ENCODE assay signal across 8 cellular contexts in genomic region chr7:149772236-149772820, GRCh38. TPM values are rescaled to one million over a fixed set of nuclear protein-coding genes. Genes with fewer than 3 reads are reported as not detected.
DNase-seq lines count a peak whose midpoint lies in the region; ATAC-seq and TF ChIP-seq lines count a peak whose summit lies in the region.

No MANE protein-coding gene starts in this region.

- H3K4me1 ChIP-seq in HCT116 (ENCODE audit: control insufficient read depth in 1 of 2, insufficient read depth in 2 of 2, low read length in 2 of 2) (peaks cover 10 to 22% of the 10 kb centered on the region in 2 experiments), iPS-18a (ENCODE audit: control insufficient read depth, low read depth, low read length) (peaks cover 16% of the 10 kb centered on the region)

- BruUV-seq in HCT116 (replicated peaks; lab: Mats Ljungman, UMichigan), result no TSS peak

- no peaks in the 10 kb centered on the region for H3K9me3 Mint-ChIP-seq in activated naive CD8-positive, alpha-beta T cell (ENCODE audit: low read depth)
- H3K9me3 Mint-ChIP-seq in stimulated activated effector memory CD8-positive, alpha-beta T cell treated with anti-CD3 and anti-CD28 coated beads, Interleukin-12 subunit alpha, Interleukin-12 subunit beta, amount 100 ng/mL, for 72 hours, result no peaks in the 10 kb centered on the region

- no peaks in the 10 kb centered on the region for H3K36me3 ChIP-seq in HCT116 (ENCODE audit: control insufficient read depth in 1 of 2, insufficient read depth in 2 of 2, low read length in 2 of 2)
- no peaks in the 10 kb centered on the region for H3K36me3 ChIP-seq in iPS-18a (ENCODE audit: control insufficient read depth, low read depth, low read length)

- H3K27ac ChIP-seq in HCT116 (ENCODE audit: low read depth, low read length) (peak overlapping the region; percentile 44; the same call in 1 of the 2 replicates), iPS-18a (ENCODE audit: low read length) (no peak overlapping the region)

- RAD21 ChIA-PET in HCT116 (lab: Charles Lee; ENCODE audit: low non-redundant PET in 1 of 2, low total read pairs in 2 of 2, uncharacterized antibody in 2 of 2, unreplicated experiment in 2 of 2), result no interaction called here

- no peaks in the 10 kb centered on the region for H3K27me3 Mint-ChIP-seq in activated naive CD8-positive, alpha-beta T cell

- DNase-seq in AG08396 (ENCODE audit: low spot score) (peak; percentile 50), HCT116 (ENCODE audit: low read depth, low spot score) (no peak), mesenteric fat pad (ENCODE audit: low spot score) (no peak), medulla oblongata (ENCODE audit: extremely low spot score) (no peak), NCI-H1694 treated with DMSO at 0.1 percent for 48 hours (lab: John Stamatoyannopoulos, UW) (no peak)
- DNase-seq in stimulated activated effector memory CD8-positive, alpha-beta T cell treated with anti-CD3 and anti-CD28 coated beads, Interleukin-12 subunit alpha, Interleukin-12 subunit beta, amount 100 ng/mL, for 72 hours (ENCODE audit: low spot score in 2 of 2), result no peak

- H3K36me3 Mint-ChIP-seq in activated naive CD8-positive, alpha-beta T cell, result no peaks in the 10 kb centered on the region
- H3K36me3 Mint-ChIP-seq in stimulated activated effector memory CD8-positive, alpha-beta T cell treated with anti-CD3 and anti-CD28 coated beads, Interleukin-12 subunit alpha, Interleukin-12 subunit beta, amount 100 ng/mL, for 72 hours, result no peaks in the 10 kb centered on the region

- H3K27ac Mint-ChIP-seq in activated naive CD8-positive, alpha-beta T cell, result no peak overlapping the region
- H3K27ac Mint-ChIP-seq in stimulated activated effector memory CD8-positive, alpha-beta T cell treated with anti-CD3 and anti-CD28 coated beads, Interleukin-12 subunit alpha, Interleukin-12 subunit beta, amount 100 ng/mL, for 72 hours, result no peak overlapping the region

- no peak for TF ChIP-seq CTCF in HCT116 (IDR thresholded peaks at IDR 0.05 in 2 of 3, conservative IDR thresholded peaks at IDR 0.05 in 1 of 3; ENCODE audit: borderline replicate concordance in 1 of 3, insufficient read depth in 1 of 3, low read depth in 2 of 3, low read length in 2 of 3)

- TF ChIP-seq POLR2A in HCT116 (IDR thresholded peaks at IDR 0.05; ENCODE audit: borderline replicate concordance, extremely low read depth, insufficient read depth, insufficient read length), result no peak

- H4K20me1 ChIP-seq in HCT116 (ENCODE audit: insufficient read depth), result no peaks in the 10 kb centered on the region

- peak overlapping the region; percentile 49 for H3K4me3 Mint-ChIP-seq in activated naive CD8-positive, alpha-beta T cell
- H3K4me3 Mint-ChIP-seq in stimulated activated effector memory CD8-positive, alpha-beta T cell treated with anti-CD3 and anti-CD28 coated beads, Interleukin-12 subunit alpha, Interleukin-12 subunit beta, amount 100 ng/mL, for 72 hours, result peak overlapping the region; percentile 72

- H3K4me2 ChIP-seq in HCT116 (ENCODE audit: low read length), result peak overlapping the region; percentile 93

- intact Hi-C loops in HCT116 (cut with micrococcal nuclease), result no loop called here

- peak overlapping the region; percentile 57 to 63 for H3K4me3 ChIP-seq in HCT116 (replicated peaks in 1 of 2; ENCODE audit: low read depth in 1 of 2, low read length in 2 of 2)
- peak overlapping the region; percentile 64 for H3K4me3 ChIP-seq in iPS-18a (ENCODE audit: low read length)

- no peak overlapping the region for H2AFZ ChIP-seq in HCT116 (ENCODE audit: low read depth, low read length, poor library complexity, severe bottlenecking)

- no peaks in the 10 kb centered on the region for H3K9me2 ChIP-seq in HCT116 (ENCODE audit: insufficient read depth)

- H3K27me3 ChIP-seq in HCT116 (ENCODE audit: insufficient read depth, low read length) (no peaks in the 10 kb centered on the region), iPS-18a (ENCODE audit: control insufficient read depth, insufficient read depth, low read length) (peaks cover 62% of the 10 kb centered on the region)

- no peak for TF ChIP-seq RAD21 in HCT116 (IDR thresholded peaks at IDR 0.05; ENCODE audit: low read depth)

- H3K9ac ChIP-seq in HCT116 (ENCODE audit: low read length) (peak overlapping the region; percentile 56), iPS-18a (ENCODE audit: low read length) (no peak overlapping the region)

- CTCF ChIA-PET in HCT116 (lab: Charles Lee), result interaction anchor here (0.8 to 1.8 kb wide), 4 partner anchors 27 to 110 kb away, joined by 3 to 6 read pairs (median 4); no protein-coding TSS in a partner anchor

- no peaks in the 10 kb centered on the region for H3K79me2 ChIP-seq in HCT116 (ENCODE audit: insufficient read depth, low read length)

- POLR2A ChIA-PET in HCT116 (lab: Charles Lee), result interaction anchor here (0.7 kb wide), 1 partner anchor 578 kb away, joined by 3 read pairs; no protein-coding TSS in a partner anchor

- peak; percentile 5 for ATAC-seq in HCT116
- ATAC-seq in stimulated activated effector memory CD8-positive, alpha-beta T cell treated with anti-CD3 and anti-CD28 coated beads, Interleukin-12 subunit alpha, Interleukin-12 subunit beta, amount 100 ng/mL, for 72 hours, result no peak

- peaks cover 11% of the 10 kb centered on the region for H3K4me1 Mint-ChIP-seq in activated naive CD8-positive, alpha-beta T cell (ENCODE audit: low read depth)
- no peaks in the 10 kb centered on the region for H3K4me1 Mint-ChIP-seq in stimulated activated effector memory CD8-positive, alpha-beta T cell treated with anti-CD3 and anti-CD28 coated beads, Interleukin-12 subunit alpha, Interleukin-12 subunit beta, amount 100 ng/mL, for 72 hours

- H3K9me3 ChIP-seq in HCT116 (ENCODE audit: control insufficient read depth in 1 of 2, insufficient read depth in 1 of 2, low read depth in 1 of 2, low read length in 2 of 2), result no peaks in the 10 kb centered on the region
- no peaks in the 10 kb centered on the region for H3K9me3 ChIP-seq in iPS-18a (ENCODE audit: control insufficient read depth, low read depth, low read length)

TF ChIP-seq in HCT116, 20 proteins besides CTCF, POLR2A, EP300 and RAD21:
- TF ChIP-seq MAX (IDR thresholded peaks at IDR 0.05) (no peak), SIN3A (IDR thresholded peaks at IDR 0.05; ENCODE audit: low read depth) (no peak), CEBPB (IDR thresholded peaks at IDR 0.05; ENCODE audit: low read depth) (no peak), JUND (IDR thresholded peaks at IDR 0.05) (no peak), POLR2AphosphoS5 (IDR thresholded peaks at IDR 0.05; ENCODE audit: low read depth, low read length) (no peak), TCF7L2 (IDR thresholded peaks at IDR 0.05; ENCODE audit: borderline replicate concordance, extremely low read depth, insufficient read depth, insufficient read length) (no peak), EZH2phosphoT487 (IDR thresholded peaks at IDR 0.05; ENCODE audit: borderline replicate concordance) (no peak), SRF (IDR thresholded peaks at IDR 0.05; ENCODE audit: low read depth) (no peak), YY1 (IDR thresholded peaks at IDR 0.05; ENCODE audit: extremely low read depth, insufficient replicate concordance, low read depth, low read length) (no peak), FOSL1 (IDR thresholded peaks at IDR 0.05; ENCODE audit: low read depth) (no peak), CBX3 (IDR thresholded peaks at IDR 0.05; ENCODE audit: low read depth) (no peak)

RNA-seq across cellular contexts. Expression of gene ZNF467, which starts 1.1 kb away (rescaled TPM):
- total RNA-seq in HCT116 (2021; ENCODE audit: unreplicated experiment) (11.3 TPM), mesenteric fat pad (11.5 TPM)
- 8.5 and 9.9 TPM in 2 replicates for polyA plus RNA-seq in HCT116 (2012)
